12 cellular contexts compared by ENCODE assay signal in the genomic region with DNA sequence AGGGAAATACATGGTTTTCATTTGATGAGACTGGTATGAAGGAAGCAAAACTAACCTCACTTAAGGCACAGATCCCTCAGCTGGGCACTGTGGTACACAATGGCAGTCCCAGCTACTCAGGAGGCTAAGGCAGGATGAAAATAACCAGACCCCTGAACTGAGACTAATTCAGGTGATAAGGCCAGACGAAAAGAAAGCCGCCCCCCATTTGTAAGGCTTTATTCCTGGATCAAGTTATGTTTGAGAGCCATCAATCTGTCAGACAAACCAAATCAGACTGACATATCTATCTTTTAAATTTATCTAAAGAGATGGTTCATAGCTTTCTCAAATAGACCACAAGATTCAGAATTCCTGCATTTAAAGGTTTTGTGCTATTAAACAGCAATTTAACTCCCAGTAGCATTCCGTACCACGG. TPM values are rescaled to one million over a fixed set of nuclear protein-coding genes. Genes with fewer than 3 reads are reported as not detected.
A peak's percentile ranks its signal among the peaks of the same experiment; 100 is the strongest.
DNase-seq lines count a peak whose midpoint lies in the region; TF ChIP-seq lines count a peak whose summit lies in the region.
"Had no signal": no experiment of that assay in that cellular context is flagged by ENCODE, and none has a peak within 500 bp of the region (broad histone marks: within the 10 kb centered on the region; RNA-seq: fewer than 3 reads in every experiment).

No MANE protein-coding gene starts in this region.

- H3K36me3 Mint-ChIP-seq in H9 (ENCODE audit: insufficient read depth in 1 of 3, low read depth in 3 of 3): peaks cover 75 to 88% (median 79%) of the 10 kb centered on the region in 3 experiments
- peaks cover 88% of the 10 kb centered on the region for H3K36me3 Mint-ChIP-seq in activated T-helper 2 cell treated with anti-CD3 and anti-CD28 coated beads, Interferon-gamma antibody, Interleukin-2, Interleukin-4, amounts not matched to agents 10 μg/mL and 5 μg/mL and 100 μg/mL, durations not matched to agents 14 hours and 24 hours and 36 hours (ENCODE audit: low read depth)

- H4K8ac ChIP-seq in H9 (replicated peaks; ENCODE audit: insufficient read length, low read depth, low read length): no peak overlapping the region

- TF ChIP-seq CTCF in H9 (conservative IDR thresholded peaks at IDR 0.05): no peak

- no peak overlapping the region for H3K23ac ChIP-seq in H9 (ENCODE audit: insufficient read length, low read depth, low read length)

- no CpG with 5 or more reads among the region's 4 CpGs for WGBS in H9 (ENCODE audit: extremely low coverage, insufficient read length, low lambda C conversion rate)
- no CpG with 5 or more reads among the region's 4 CpGs for WGBS in mesodermal cell (ENCODE audit: insufficient coverage in 2 of 2), 2 experiments

- peaks cover 20% of the 10 kb centered on the region for H3K79me2 ChIP-seq in H9 (ENCODE audit: insufficient read depth, low read length)

- H2BK5ac ChIP-seq in H9 (ENCODE audit: insufficient read length, low read length): no peak overlapping the region

- H3K9me3 Mint-ChIP-seq in H9: peaks cover 3 to 6% of the 10 kb centered on the region in 2 experiments
- H3K9me3 Mint-ChIP-seq in activated T-helper 2 cell treated with anti-CD3 and anti-CD28 coated beads, Interferon-gamma antibody, Interleukin-2, Interleukin-4, amounts not matched to agents 10 μg/mL and 5 μg/mL and 100 μg/mL, durations not matched to agents 14 hours and 24 hours and 36 hours: no peaks in the 10 kb centered on the region

- H3K14ac ChIP-seq in H9 (ENCODE audit: insufficient read depth, low read length): no peak overlapping the region

- intact Hi-C loops in activated T-helper 2 cell treated with anti-CD3 and anti-CD28 coated beads, Interferon-gamma antibody, Interleukin-2, Interleukin-4, amounts not matched to agents 10 μg/mL and 5 μg/mL and 100 μg/mL, durations not matched to agents 14 hours and 24 hours and 36 hours (cut with micrococcal nuclease): no loop called here

- no peaks in the 10 kb centered on the region for H3K27me3 ChIP-seq in BLaER1
- no peaks in the 10 kb centered on the region for H3K27me3 ChIP-seq in H9 (ENCODE audit: insufficient read depth, low read length)

- H3K27ac ChIP-seq in BLaER1 (no peak overlapping the region), H9 (ENCODE audit: insufficient read length, low read depth, low read length) (no peak overlapping the region), mesodermal cell (ENCODE audit: low read depth, low read length, severe bottlenecking) (peak overlapping the region; percentile 10), substantia nigra (ENCODE audit: low read depth, low read length, poor library complexity, severe bottlenecking) (no peak overlapping the region)
- H3K27ac ChIP-seq: left ventricle myocardium inferior had no signal

- H3K27me3 Mint-ChIP-seq in H9 (ENCODE audit: low read depth): peaks cover 5% of the 10 kb centered on the region
- no peaks in the 10 kb centered on the region for H3K27me3 Mint-ChIP-seq in activated T-helper 2 cell treated with anti-CD3 and anti-CD28 coated beads, Interferon-gamma antibody, Interleukin-2, Interleukin-4, amounts not matched to agents 10 μg/mL and 5 μg/mL and 100 μg/mL, durations not matched to agents 14 hours and 24 hours and 36 hours (ENCODE audit: low read depth)

- H2BK12ac ChIP-seq in H9 (ENCODE audit: insufficient read length, low read depth, low read length): no peak overlapping the region

- H2BK120ac ChIP-seq in H9 (ENCODE audit: low read depth, low read length, poor library complexity, severe bottlenecking): no peak overlapping the region

- H3K4me1 ChIP-seq in BLaER1: peaks cover 46% of the 10 kb centered on the region
- no peaks in the 10 kb centered on the region for H3K4me1 ChIP-seq in H9 (ENCODE audit: insufficient read depth, low read length)
- peaks cover 19% of the 10 kb centered on the region for H3K4me1 ChIP-seq in mesodermal cell (ENCODE audit: control insufficient read depth, insufficient read depth, low read length, poor library complexity, severe bottlenecking)

- peak overlapping the region; percentile 42 to 100; a peak in 4 of 5 replicates for H3K4me3 Mint-ChIP-seq in H9
- peak overlapping the region; percentile 63 for H3K4me3 Mint-ChIP-seq in activated T-helper 2 cell treated with anti-CD3 and anti-CD28 coated beads, Interferon-gamma antibody, Interleukin-2, Interleukin-4, amounts not matched to agents 10 μg/mL and 5 μg/mL and 100 μg/mL, durations not matched to agents 14 hours and 24 hours and 36 hours (ENCODE audit: low read depth)

- no peak overlapping the region for H4K5ac ChIP-seq in H9 (ENCODE audit: insufficient read length, low read depth, low read length)

- peaks cover 76% of the 10 kb centered on the region for H3K36me3 ChIP-seq in BLaER1
- peaks cover 76% of the 10 kb centered on the region for H3K36me3 ChIP-seq in mesodermal cell (ENCODE audit: control insufficient read depth, insufficient read depth, low read length)

- no peak overlapping the region for H2BK15ac ChIP-seq in H9 (ENCODE audit: low read depth, low read length)

- no peak overlapping the region for H3K56ac ChIP-seq in H9 (ENCODE audit: insufficient read length, low read depth, low read length)

- H3K4me1 Mint-ChIP-seq in H9: peaks cover 39 to 40% of the 10 kb centered on the region in 2 experiments
- peaks cover 57% of the 10 kb centered on the region for H3K4me1 Mint-ChIP-seq in activated T-helper 2 cell treated with anti-CD3 and anti-CD28 coated beads, Interferon-gamma antibody, Interleukin-2, Interleukin-4, amounts not matched to agents 10 μg/mL and 5 μg/mL and 100 μg/mL, durations not matched to agents 14 hours and 24 hours and 36 hours (ENCODE audit: low read depth)

- H4K91ac ChIP-seq in H9 (ENCODE audit: insufficient read length, low read depth, low read length): no peak overlapping the region

- no peak overlapping the region for H2AFZ ChIP-seq in H9 (ENCODE audit: low read length)

- H3K79me1 ChIP-seq in H9 (ENCODE audit: insufficient read depth, low read depth, low read length, poor library complexity, severe bottlenecking): no peaks in the 10 kb centered on the region

- DNase-seq in H9: no peak
- DNase-seq in activated T-helper 2 cell treated with anti-CD3 and anti-CD28 coated beads, Interferon-gamma antibody, Interleukin-2, Interleukin-4, amounts not matched to agents 10 μg/mL and 5 μg/mL and 100 μg/mL, durations not matched to agents 14 hours and 24 hours and 36 hours (ENCODE audit: low spot score): no peak
- no peak for DNase-seq in germinal center (ENCODE audit: low spot score)
- DNase-seq in activated effector memory CD4-positive, alpha-beta T cell treated with Interleukin-2 at 50 U/mL for 16 hours: no peak
- DNase-seq in NCI-H2107 (lab: John Stamatoyannopoulos, UW): no peak
- no peak for DNase-seq in substantia nigra (lab: John Stamatoyannopoulos, UW)
- DNase-seq: KBM-7, left ventricle myocardium inferior, NCI-H2227 treated with DMSO at 0.1 percent for 48 hours, Right ventricle myocardium superior had no signal

- H2AK5ac ChIP-seq in H9 (ENCODE audit: insufficient read length, low read length): no peak overlapping the region

- no peak overlapping the region for H3T11ph ChIP-seq in H9 (ENCODE audit: low read length)

- no peak overlapping the region for H2BK20ac ChIP-seq in H9 (ENCODE audit: low read depth, low read length, poor library complexity, severe bottlenecking)

- H3K4me2 ChIP-seq in BLaER1 (peak overlapping the region; percentile 85), H9 (ENCODE audit: insufficient read depth, insufficient read length, low read length) (peak overlapping the region; percentile 19)

- no peak overlapping the region for H3K4ac ChIP-seq in H9 (ENCODE audit: low read depth, low read length)

- H3K18ac ChIP-seq in H9 (ENCODE audit: insufficient read length, low read depth, low read length): no peak overlapping the region

- H3K9ac ChIP-seq in BLaER1 (peak overlapping the region; percentile 36; the same call in 1 of the 2 replicates), H9 (ENCODE audit: extremely low read depth, insufficient read length, low read length) (no peak overlapping the region)

- peaks cover 5% of the 10 kb centered on the region for H3K23me2 ChIP-seq in H9 (ENCODE audit: insufficient read length, low read depth, low read length, poor library complexity, severe bottlenecking)

- H3K27ac Mint-ChIP-seq in H9: peak overlapping the region in 1 of 3 experiments; percentile 58; a peak in 2 of 7 replicates
- H3K27ac Mint-ChIP-seq in activated T-helper 2 cell treated with anti-CD3 and anti-CD28 coated beads, Interferon-gamma antibody, Interleukin-2, Interleukin-4, amounts not matched to agents 10 μg/mL and 5 μg/mL and 100 μg/mL, durations not matched to agents 14 hours and 24 hours and 36 hours: peak overlapping the region; percentile 61

- no peak overlapping the region for H3K4me3 ChIP-seq in BLaER1
- H3K4me3 ChIP-seq in mesodermal cell (ENCODE audit: extremely low read depth, insufficient read depth, low read length, poor library complexity, severe bottlenecking): no peak overlapping the region
- H3K4me3 ChIP-seq: left ventricle myocardium inferior had no signal

- H4K20me1 ChIP-seq in BLaER1 (peaks cover 86% of the 10 kb centered on the region), H9 (ENCODE audit: control insufficient read depth, insufficient read depth, insufficient read length) (no peaks in the 10 kb centered on the region)

- H3K9me3 ChIP-seq in BLaER1: no peaks in the 10 kb centered on the region
- no peaks in the 10 kb centered on the region for H3K9me3 ChIP-seq in H9 (ENCODE audit: control insufficient read depth, low read depth, low read length)
- H3K9me3 ChIP-seq in mesodermal cell (ENCODE audit: control insufficient read depth, low read length): no peaks in the 10 kb centered on the region
- H3K9me3 ChIP-seq: left ventricle myocardium inferior had no signal

RNA-seq across cellular contexts. Expression of a gene that starts 4.1 kb away (rescaled TPM):
- total RNA-seq in H9 (2021): 576 and 589 TPM in 2 replicates
- total RNA-seq in activated T-helper 2 cell treated with anti-CD3 and anti-CD28 coated beads, Interferon-gamma antibody, Interleukin-2, Interleukin-4, amounts not matched to agents 10 μg/mL and 5 μg/mL and 100 μg/mL, durations not matched to agents 14 hours and 24 hours and 36 hours: 401 and 406 TPM in 2 replicates
- polyA plus RNA-seq in mesodermal cell (2013, experiment 1 of 2): 198 TPM
- polyA plus RNA-seq in mesodermal cell (2013, experiment 2 of 2): 211 TPM

RNA-seq across cellular contexts. Expression of a gene that starts 31.0 kb away (rescaled TPM):
- 21.9 and 22.1 TPM in 2 replicates for total RNA-seq in H9 (2021)
- 29.9 and 33.6 TPM in 2 replicates for total RNA-seq in activated T-helper 2 cell treated with anti-CD3 and anti-CD28 coated beads, Interferon-gamma antibody, Interleukin-2, Interleukin-4, amounts not matched to agents 10 μg/mL and 5 μg/mL and 100 μg/mL, durations not matched to agents 14 hours and 24 hours and 36 hours
- polyA plus RNA-seq in mesodermal cell (2013, experiment 1 of 2): 7.9 TPM
- polyA plus RNA-seq in mesodermal cell (2013, experiment 2 of 2): 10.5 TPM
